ENCODE assay signal across 27 cellular contexts in the genomic region with DNA sequence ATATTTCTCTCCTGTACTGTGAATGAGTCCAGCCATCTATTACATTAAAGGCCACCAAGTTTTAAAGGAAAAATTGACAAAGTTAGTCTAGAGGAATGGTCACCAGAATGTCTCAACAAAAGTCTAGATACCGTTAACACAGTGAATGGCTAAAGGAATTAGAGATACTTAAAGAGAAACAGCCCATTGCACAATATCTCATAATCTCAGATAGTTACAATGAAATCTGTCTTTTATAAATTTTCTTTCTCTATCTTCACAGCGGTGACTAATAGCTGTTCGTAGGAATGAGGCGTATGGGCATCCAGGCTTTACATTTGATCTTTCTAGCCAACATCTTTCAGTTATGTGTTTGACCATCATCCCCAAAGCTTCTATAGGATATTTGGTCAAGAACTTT.
"Had no signal": no experiment of that assay in that cellular context is flagged by ENCODE, and none has a peak within 500 bp of the region (broad histone marks: within the 10 kb centered on the region; RNA-seq: fewer than 3 reads in every experiment).

No MANE protein-coding gene starts in this region.

- H3K4me1 ChIP-seq: colonic mucosa had no signal

- H3K27me3 ChIP-seq: brain microvascular endothelial cell, colonic mucosa had no signal

- FAIRE-seq: astrocyte, bronchial epithelial cell, frontal cortex had no signal

- H3K36me3 ChIP-seq: brain microvascular endothelial cell, colonic mucosa had no signal

- H3K27ac ChIP-seq: brain microvascular endothelial cell, colonic mucosa had no signal

- H3K9me3 ChIP-seq: colonic mucosa had no signal

- ATAC-seq: activated naive CD4-positive, alpha-beta T cell treated with anti-CD3 and anti-CD28 coated beads, Interleukin-2, amount 50 U/mL, for 72 hours; activated T-cell treated with anti-CD3 and anti-CD28 coated beads, Interleukin-2, amount 50 U/mL, for 72 hours; esophagus mucosa had no signal

- DNase-seq: activated CD4-positive, alpha-beta memory T cell treated with anti-CD3 and anti-CD28 coated beads, Interleukin-2, amount 10 ng/mL, durations not matched to agents 7 days and 5 days; activated CD4-positive, alpha-beta T cell treated with anti-CD3 and anti-CD28 coated beads for 4 hours; activated CD4-positive, alpha-beta T cell treated with anti-CD3 and anti-CD28 coated beads, Interleukin-2, amount 10 ng/mL, durations not matched to agents 7 days and 5 days; activated CD4-positive, alpha-beta T cell treated with anti-CD3 and anti-CD28 coated beads, Interleukin-2, amount 50 U/mL, for 4 hours; activated CD4-positive, CD25-positive, alpha-beta regulatory T cell; activated CD4-positive, CD25-positive, alpha-beta regulatory T cell treated with anti-CD3 and anti-CD28 coated beads, Interleukin-2, amount 50 U/mL, for 72 hours; activated CD8-positive, alpha-beta memory T cell treated with anti-CD3 and anti-CD28 coated beads, Interleukin-2, amount 50 U/mL, for 48 hours; activated gamma-delta T cell; activated naive CD4-positive, alpha-beta T cell; activated naive CD4-positive, alpha-beta T cell treated with anti-CD3 and anti-CD28 coated beads, Interleukin-2, amount 10 ng/mL, durations not matched to agents 7 days and 5 days; activated naive CD8-positive, alpha-beta T cell treated with anti-CD3 and anti-CD28 coated beads, Interleukin-2, amount 10 ng/mL, durations not matched to agents 7 days and 5 days; activated T-cell treated with anti-CD3 and anti-CD28 coated beads for 4 hours; activated T-cell treated with anti-CD3 and anti-CD28 coated beads, Interleukin-2, amount 50 U/mL, for 24 hours; activated T-cell treated with anti-CD3 and anti-CD28 coated beads, Interleukin-2, amount 50 U/mL, for 72 hours; amniotic stem cell; anterior cingulate cortex; brain microvascular endothelial cell; colonic mucosa; effector memory CD4-positive, alpha-beta T cell; endodermal cell; head of caudate nucleus; T-helper 2 cell had no signal

- H3K4me3 ChIP-seq: colonic mucosa had no signal
